In genomic region chr15:48681274-48681840, GRCh38 we compare ENCODE assay signal across 17 cellular contexts.
DNase-seq lines count a peak whose midpoint lies in the region; ATAC-seq and TF ChIP-seq lines count a peak whose summit lies in the region.
"Had no signal": no experiment of that assay in that cellular context is flagged by ENCODE, and none has a peak within 500 bp of the region (broad histone marks: within the 10 kb centered on the region; RNA-seq: fewer than 3 reads in every experiment).

No MANE protein-coding gene starts in this region.

- DNase-seq in EH (ENCODE audit: low read depth) (peak; percentile 78), NCI-H226 (peak; percentile 94), astrocyte of the spinal cord (ENCODE audit: low read depth, low spot score) (peak; percentile 59), left kidney (ENCODE audit: low read depth, low spot score) (peak; percentile 7), cerebellar cortex (ENCODE audit: low spot score) (no peak), DMS 273 (lab: John Stamatoyannopoulos, UW; ENCODE audit: unreplicated experiment) (no peak)
- DNase-seq: activated CD4-positive, alpha-beta T cell treated with anti-CD3 and anti-CD28 coated beads, Interleukin-2, amount 50 U/mL, for 48 hours; activated T-cell treated with anti-CD3 and anti-CD28 coated beads, Interleukin-2, amount 50 U/mL, for 72 hours; KG1; NCI-H2029; NK-92 treated with Interleukin-12 subunit alpha and Interleukin-12 subunit beta, amount 100 ng/mL, for 24 hours; SJCRH30 had no signal

- ATAC-seq in HG03520 (IDR thresholded peaks at IDR 0.05; ENCODE audit: unreplicated experiment) (no peak), HG03442 (IDR thresholded peaks at IDR 0.05; ENCODE audit: unreplicated experiment) (no peak)
- ATAC-seq: activated T-cell treated with anti-CD3 and anti-CD28 coated beads, Interleukin-2, amount 50 U/mL, for 72 hours; GM12878; left lobe of liver had no signal

- no peak for TF ChIP-seq CTCF in astrocyte of the spinal cord (IDR thresholded peaks at IDR 0.05; ENCODE audit: low read depth, low read length)

- H3K4me3 ChIP-seq in astrocyte of the spinal cord (ENCODE audit: low read depth, low read length), result no peak overlapping the region
- H3K4me3 ChIP-seq: GM12878, prostate gland, SJCRH30 had no signal

- in situ Hi-C loops in astrocyte of the spinal cord (cut with HindIII; ENCODE audit: low sequenced_read_pairs), result no loop called here

Comparison
In these comparisons a context has a peak if more than half of its experiments do, and no peak if none do; other contexts are left out.
1. DNase-seq: peak in EH (single experiment), NCI-H226 (single experiment), astrocyte of the spinal cord (single experiment) and left kidney (single experiment); none in cerebellar cortex (single experiment) and DMS 273 (single experiment).